In the genomic region with DNA sequence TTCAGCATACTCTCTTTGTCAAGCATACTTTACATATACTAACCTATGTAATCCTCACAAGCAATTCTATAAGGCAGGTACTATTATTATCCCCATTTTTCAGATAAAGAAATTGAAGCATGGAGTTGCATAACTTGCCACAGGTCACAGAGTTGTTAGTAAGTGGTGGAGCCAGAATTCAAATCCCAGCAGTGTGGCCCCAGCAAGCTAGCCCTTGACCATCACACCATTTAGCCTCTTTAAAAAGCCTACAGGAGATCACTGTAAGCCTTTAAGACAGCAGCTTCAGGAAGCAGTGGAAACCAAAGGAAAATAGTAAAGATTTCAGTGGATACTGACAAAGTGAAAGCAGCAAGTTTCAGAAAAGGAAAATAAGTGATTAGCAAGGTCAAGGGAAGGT, we compare ENCODE assay signal across 22 cellular contexts. TPM values are rescaled to one million over a fixed set of nuclear protein-coding genes. Genes with fewer than 3 reads are reported as not detected.
DNase-seq lines count a peak whose midpoint lies in the region; ATAC-seq, FAIRE-seq and TF ChIP-seq lines count a peak whose summit lies in the region.
"Had no signal": no experiment of that assay in that cellular context is flagged by ENCODE, and none has a peak within 500 bp of the region (broad histone marks: within the 10 kb centered on the region; RNA-seq: fewer than 3 reads in every experiment).

No MANE protein-coding gene starts in this region.

- no peaks in the 10 kb centered on the region for H3K79me1 ChIP-seq in neuronal stem cell (ENCODE audit: low read depth, low read length)

- H2BK15ac ChIP-seq in neuronal stem cell (ENCODE audit: low read length): no peak overlapping the region

- no peak overlapping the region for H2BK12ac ChIP-seq in neuronal stem cell (ENCODE audit: low read length)

- peak; percentile 64 for FAIRE-seq in GM19239 (lab: Jason Lieb, UNC)
- FAIRE-seq: A549 had no signal

- no peak overlapping the region for H4K91ac ChIP-seq in neuronal stem cell (ENCODE audit: low read depth, low read length, poor library complexity)

- no peak overlapping the region for H3K4me3 Mint-ChIP-seq in endodermal cell
- no peak overlapping the region for H3K4me3 Mint-ChIP-seq in effector memory CD8-positive, alpha-beta T cell

- H3K4ac ChIP-seq in neuronal stem cell (ENCODE audit: low read length): no peak overlapping the region

- no peak overlapping the region for H4K8ac ChIP-seq in neuronal stem cell (ENCODE audit: low read depth, low read length)

- intact Hi-C loops in psoas muscle (cut with DNase I): no loop called here

- H3K4me2 ChIP-seq in Loucy (ENCODE audit: low read depth, low read length, poor library complexity, severe bottlenecking) (peak overlapping the region; percentile 93), neuronal stem cell (ENCODE audit: insufficient read depth, low read length, poor library complexity, severe bottlenecking) (no peak overlapping the region)
- H3K4me2 ChIP-seq: A549, KMS-11 had no signal

- H3K27ac Mint-ChIP-seq in endodermal cell: no peak overlapping the region
- H3K27ac Mint-ChIP-seq in effector memory CD8-positive, alpha-beta T cell: no peak overlapping the region

- H3K9me2 ChIP-seq in Loucy (replicated peaks; ENCODE audit: low read depth, low read length): no peaks in the 10 kb centered on the region

- H3K36me3 ChIP-seq in Loucy (ENCODE audit: insufficient read depth, low read length) (no peaks in the 10 kb centered on the region), endodermal cell (ENCODE audit: control insufficient read depth, insufficient read depth, low read length) (no peaks in the 10 kb centered on the region), neuronal stem cell (replicated peaks in 1 of 2; ENCODE audit: control insufficient read depth in 2 of 2, insufficient read depth in 2 of 2, low read length in 2 of 2) (no peaks in the 10 kb centered on the region), psoas muscle (ENCODE audit: insufficient read depth in 1 of 2, low read depth in 1 of 2) (no peaks in the 10 kb centered on the region)

- H2BK5ac ChIP-seq in neuronal stem cell (ENCODE audit: low read length): no peak overlapping the region

- H3K36me3 Mint-ChIP-seq in endodermal cell (ENCODE audit: low read depth): peaks cover 6% of the 10 kb centered on the region
- H3K36me3 Mint-ChIP-seq in effector memory CD8-positive, alpha-beta T cell (ENCODE audit: insufficient read depth): no peaks in the 10 kb centered on the region

- H3K27ac ChIP-seq in endodermal cell (ENCODE audit: low read depth, low read length) (peak overlapping the region; percentile 11), neuronal stem cell (replicated peaks; ENCODE audit: low read length) (no peak overlapping the region), psoas muscle (no peak overlapping the region)
- H3K27ac ChIP-seq: A549, C4-2B, HL-60, KMS-11 had no signal

- H4K20me1 ChIP-seq in Loucy (ENCODE audit: insufficient read depth, low read length, poor library complexity, severe bottlenecking): peaks cover 39% of the 10 kb centered on the region

- H3K23ac ChIP-seq in neuronal stem cell (ENCODE audit: low read depth, low read length, poor library complexity): no peak overlapping the region

- H3K4me3 ChIP-seq in Loucy (ENCODE audit: low read length, poor library complexity, severe bottlenecking) (peak overlapping the region; percentile 38), endodermal cell (ENCODE audit: low read length) (no peak overlapping the region), neuronal stem cell (ENCODE audit: low read length in 2 of 2) (no peak overlapping the region), psoas muscle (no peak overlapping the region)
- H3K4me3 ChIP-seq: A549 had no signal

- no peak for DNase-seq in GM19239 (ENCODE audit: insufficient read length, low spot score)
- DNase-seq in endodermal cell: no peak
- DNase-seq in neuronal stem cell (ENCODE audit: low spot score): no peak
- DNase-seq in psoas muscle: no peak
- DNase-seq in activated CD4-positive, CD25-positive, alpha-beta regulatory T cell treated with anti-CD3 and anti-CD28 coated beads, Interleukin-2, amount 50 U/mL, for 72 hours: no peak
- DNase-seq in effector memory CD8-positive, alpha-beta T cell: no peak
- DNase-seq: COR-L47, DMS153, EL, MM.1S, NCI-H1105 treated with DMSO at 0.1 percent for 48 hours, NCI-H187 treated with DMSO at 0.1 percent for 48 hours, NCI-H2171, NCI-H446 treated with DMSO at 0.1 percent for 48 hours, NCI-H774, Right ventricle myocardium superior had no signal

- H3K9me3 ChIP-seq in Loucy (ENCODE audit: insufficient read depth, low read depth, low read length) (no peaks in the 10 kb centered on the region), endodermal cell (ENCODE audit: control insufficient read depth, low read length) (no peaks in the 10 kb centered on the region), neuronal stem cell (replicated peaks in 1 of 2; ENCODE audit: control insufficient read depth in 2 of 2, insufficient read depth in 1 of 2, low read depth in 1 of 2, low read length in 2 of 2) (no peaks in the 10 kb centered on the region), psoas muscle (no peaks in the 10 kb centered on the region)
- H3K9me3 ChIP-seq: A549 had no signal

- H2AFZ ChIP-seq in Loucy (ENCODE audit: low read length) (no peak overlapping the region), neuronal stem cell (ENCODE audit: low read length) (peak overlapping the region; percentile 4)

- H2BK120ac ChIP-seq in neuronal stem cell (ENCODE audit: low read depth, low read length): no peak overlapping the region

- no peak overlapping the region for H3K14ac ChIP-seq in neuronal stem cell (ENCODE audit: low read length)

- no peak overlapping the region for H3K18ac ChIP-seq in neuronal stem cell (ENCODE audit: low read length)

- no peaks in the 10 kb centered on the region for H3K9me3 Mint-ChIP-seq in endodermal cell
- H3K9me3 Mint-ChIP-seq in effector memory CD8-positive, alpha-beta T cell: no peaks in the 10 kb centered on the region

- peaks cover 67% of the 10 kb centered on the region for H3K4me1 ChIP-seq in Loucy (ENCODE audit: insufficient read depth, low read length, poor library complexity, severe bottlenecking)
- H3K4me1 ChIP-seq in endodermal cell (ENCODE audit: control insufficient read depth, insufficient read depth, low read length): peaks cover 4% of the 10 kb centered on the region
- H3K4me1 ChIP-seq in neuronal stem cell (ENCODE audit: control insufficient read depth in 2 of 2, insufficient read depth in 1 of 2, low read depth in 1 of 2, low read length in 2 of 2): peaks cover 3 to 4% of the 10 kb centered on the region in 2 donors
- peaks cover under 1% of the 10 kb centered on the region for H3K4me1 ChIP-seq in psoas muscle
- H3K4me1 ChIP-seq: A549 had no signal

- no peaks in the 10 kb centered on the region for H3K27me3 Mint-ChIP-seq in endodermal cell (ENCODE audit: insufficient read depth)
- H3K27me3 Mint-ChIP-seq in effector memory CD8-positive, alpha-beta T cell: peaks cover 0 to 2% of the 10 kb centered on the region in 2 donors

- peaks cover 17% of the 10 kb centered on the region for H3K4me1 Mint-ChIP-seq in endodermal cell
- H3K4me1 Mint-ChIP-seq in effector memory CD8-positive, alpha-beta T cell (ENCODE audit: low read depth in 2 of 2): no peaks in the 10 kb centered on the region

- peaks cover 90% of the 10 kb centered on the region for H3K79me2 ChIP-seq in Loucy (ENCODE audit: insufficient read depth, low read length)

- ATAC-seq in psoas muscle: no peak
- no peak for ATAC-seq in effector memory CD8-positive, alpha-beta T cell (replicated peaks)
- ATAC-seq: A549, Panc1 had no signal

- peak overlapping the region; percentile 45 for H3K9ac ChIP-seq in Loucy (ENCODE audit: low read depth, low read length, poor library complexity, severe bottlenecking)
- no peak overlapping the region for H3K9ac ChIP-seq in endodermal cell (ENCODE audit: extremely low read depth, low read length, poor library complexity, severe bottlenecking)
- no peak overlapping the region for H3K9ac ChIP-seq in neuronal stem cell (ENCODE audit: low read depth, low read length, poor library complexity)
- H3K9ac ChIP-seq: KMS-11 had no signal

- H3F3A ChIP-seq in Loucy (ENCODE audit: low read depth): no peaks in the 10 kb centered on the region

- TF ChIP-seq CTCF in Loucy (conservative IDR thresholded peaks at IDR 0.05; ENCODE audit: low read length) (no peak), endodermal cell (conservative IDR thresholded peaks at IDR 0.05) (no peak), psoas muscle (IDR thresholded peaks at IDR 0.05) (no peak)

- H2AK5ac ChIP-seq in neuronal stem cell (ENCODE audit: low read depth, low read length): no peak overlapping the region

- H3K27me3 ChIP-seq in Loucy (ENCODE audit: insufficient read depth, low read length, poor library complexity, severe bottlenecking) (no peaks in the 10 kb centered on the region), endodermal cell (ENCODE audit: control insufficient read depth, insufficient read depth, low read length, poor library complexity, severe bottlenecking) (no peaks in the 10 kb centered on the region), neuronal stem cell (ENCODE audit: control insufficient read depth in 3 of 3, insufficient read depth in 3 of 3, low read depth in 1 of 3, low read length in 3 of 3) (no peaks in the 10 kb centered on the region), psoas muscle (ENCODE audit: insufficient read depth in 3 of 3, low read length in 2 of 3) (no peaks in the 10 kb centered on the region)

RNA-seq across cellular contexts. Expression of gene B4GALT6, which starts 11.8 kb away (rescaled TPM):
- total RNA-seq in endodermal cell (10 to 100 TPM; 47.7 to 48.4 TPM), psoas muscle (10 to 100 TPM in 1 of 4 donors, 1 to 10 TPM in 3; 4.1 to 13.3 (median 9.0) TPM)
- polyA plus RNA-seq in endodermal cell (2013, experiment 1 of 2): 19.4 TPM
- polyA plus RNA-seq in endodermal cell (2013, experiment 2 of 2): 15.0 TPM
- 16.2 TPM for polyA plus RNA-seq in neuronal stem cell (2013, experiment 1 of 2)
- polyA plus RNA-seq in neuronal stem cell (2013, experiment 2 of 2): 15.9 TPM
- 1 to 10 TPM in 2 of 3 donors, under 1 TPM in 1; 0.98 to 6.7 (median 4.0) TPM for polyA plus RNA-seq in psoas muscle
